Comparison of ENCODE assay signal across 8 cellular contexts in the genomic region with DNA sequence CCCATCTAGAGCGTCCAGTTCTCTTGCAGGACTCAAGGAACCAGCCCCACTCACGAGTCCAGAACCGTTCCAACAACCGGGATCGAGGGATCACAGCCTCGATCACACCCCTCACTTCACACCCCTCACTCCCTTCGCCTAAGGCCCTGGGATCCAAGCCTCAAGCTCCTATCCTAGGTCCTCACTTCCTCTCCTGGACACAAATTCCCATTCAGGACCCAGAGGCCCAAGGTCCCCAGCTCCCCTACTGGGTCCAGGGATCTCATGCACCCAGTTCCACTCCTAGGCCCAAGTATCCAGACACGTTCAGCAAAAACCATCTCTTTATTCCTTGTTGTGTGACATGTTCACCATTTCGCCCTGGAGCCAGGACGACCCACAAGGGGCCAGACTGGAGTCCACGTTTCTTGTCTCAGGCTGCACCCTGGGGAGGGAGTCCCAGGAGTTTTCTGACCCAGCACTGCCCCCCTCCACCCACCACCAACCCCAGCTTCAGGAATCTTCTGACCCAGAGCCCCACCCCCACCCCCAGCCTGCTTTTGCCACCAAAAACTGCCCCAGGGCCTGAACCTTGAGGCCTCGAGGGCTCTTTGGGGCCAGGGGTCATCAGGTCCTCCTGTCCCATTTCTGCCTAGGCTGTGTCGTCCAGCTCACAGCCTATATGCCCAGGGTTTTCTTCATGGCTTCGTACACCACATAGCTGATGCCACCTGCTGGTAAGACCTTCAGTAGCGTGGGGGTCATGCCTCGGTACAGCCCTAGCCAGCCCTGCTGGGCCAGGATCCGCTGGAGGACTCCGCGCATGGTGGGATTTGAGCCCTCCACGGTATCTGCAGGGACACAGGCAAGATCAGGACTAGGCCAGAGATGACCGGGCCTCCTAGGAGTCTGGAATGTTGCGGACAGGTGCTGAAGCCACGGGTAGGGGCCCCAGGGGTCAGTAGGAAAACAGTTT. TPM values are rescaled to one million over a fixed set of nuclear protein-coding genes. Genes with fewer than 3 reads are reported as not detected.
DNase-seq lines count a peak whose midpoint lies in the region; ATAC-seq and TF ChIP-seq lines count a peak whose summit lies in the region.

No MANE protein-coding gene starts in this region.

- H3K4me1 ChIP-seq in right atrium auricular region (peaks cover 0 to 35% of the 10 kb centered on the region in 2 donors), stomach smooth muscle (ENCODE audit: control insufficient read depth, insufficient read depth, low read length) (peaks cover 30% of the 10 kb centered on the region)

- H3K9ac ChIP-seq in stomach smooth muscle (ENCODE audit: low read length in 2 of 2) = peak overlapping the region; percentile 16 to 47

- H3K36me3 Mint-ChIP-seq in activated T-cell treated with anti-CD3 and anti-CD28 coated beads, Interleukin-2, amount 50 U/mL, for 4 hours (ENCODE audit: insufficient read depth) = peaks cover 7% of the 10 kb centered on the region

- no peaks in the 10 kb centered on the region for H3K9me3 ChIP-seq in right atrium auricular region
- H3K9me3 ChIP-seq in stomach smooth muscle (ENCODE audit: control insufficient read depth in 2 of 2, low read length in 2 of 2) = peaks cover 0 to 4% of the 10 kb centered on the region in 2 donors

- H3K36me3 ChIP-seq in right atrium auricular region (peaks cover 1% of the 10 kb centered on the region), stomach smooth muscle (ENCODE audit: control insufficient read depth in 2 of 2, insufficient read depth in 2 of 2, low read length in 2 of 2) (peaks cover 0 to 4% of the 10 kb centered on the region in 2 donors)

- no peak for DNase-seq in activated T-cell treated with anti-CD3 and anti-CD28 coated beads, Interleukin-2, amount 50 U/mL, for 4 hours
- DNase-seq in activated T-cell treated with anti-CD3 and anti-CD28 coated beads for 4 hours (no peak), UCSD-AML1 (lab: John Stamatoyannopoulos, UW; ENCODE audit: unreplicated experiment) (peak; percentile 49), right atrium auricular region (ENCODE audit: low spot score) (no peak), Ammon's horn (ENCODE audit: low spot score) (no peak), HPDE6-E6E7 (ENCODE audit: extremely low spot score) (no peak)

- peaks cover 32% of the 10 kb centered on the region for H3K4me1 Mint-ChIP-seq in activated T-cell treated with anti-CD3 and anti-CD28 coated beads, Interleukin-2, amount 50 U/mL, for 4 hours (ENCODE audit: low read depth)

- no peak for TF ChIP-seq CTCF in right atrium auricular region (IDR thresholded peaks at IDR 0.05)

- peak overlapping the region; percentile 78 to 85 for H3K27ac ChIP-seq in right atrium auricular region
- peak overlapping the region; percentile 88 for H3K27ac ChIP-seq in stomach smooth muscle (ENCODE audit: low read length)

- ATAC-seq in activated T-cell treated with anti-CD3 and anti-CD28 coated beads, Interleukin-2, amount 50 U/mL, for 4 hours = no peak
- ATAC-seq in GM18519 (IDR thresholded peaks at IDR 0.05; ENCODE audit: low FRiP score, unreplicated experiment) = no peak

- no peaks in the 10 kb centered on the region for H3K27me3 Mint-ChIP-seq in activated T-cell treated with anti-CD3 and anti-CD28 coated beads, Interleukin-2, amount 50 U/mL, for 4 hours (ENCODE audit: low read depth)

- H3K27me3 ChIP-seq in right atrium auricular region (no peaks in the 10 kb centered on the region), stomach smooth muscle (ENCODE audit: control insufficient read depth in 1 of 2, insufficient read depth in 2 of 2, low read length in 2 of 2) (peaks cover 0 to 2% of the 10 kb centered on the region in 2 donors)

- no peaks in the 10 kb centered on the region for H3K9me3 Mint-ChIP-seq in activated T-cell treated with anti-CD3 and anti-CD28 coated beads, Interleukin-2, amount 50 U/mL, for 4 hours

- H3K4me3 ChIP-seq in right atrium auricular region (peak overlapping the region in 1 of 2 donors; percentile 40), stomach smooth muscle (ENCODE audit: low read length in 2 of 2) (peak overlapping the region; percentile 26 to 54)

- peak overlapping the region; percentile 80 for H3K4me3 Mint-ChIP-seq in activated T-cell treated with anti-CD3 and anti-CD28 coated beads, Interleukin-2, amount 50 U/mL, for 4 hours

RNA-seq across cellular contexts. Expression of a gene that starts 1.4 kb away (rescaled TPM):
- 100 to 1,000 TPM; 513 to 596 (median 530) TPM for total RNA-seq in activated T-cell treated with anti-CD3 and anti-CD28 coated beads, Interleukin-2, amount 50 U/mL, for 4 hours
- total RNA-seq in right atrium auricular region = 10 to 100 TPM; 55.3 to 95.7 TPM

RNA-seq across cellular contexts. Expression of a gene that starts 7.6 kb away (rescaled TPM):
- total RNA-seq in activated T-cell treated with anti-CD3 and anti-CD28 coated beads, Interleukin-2, amount 50 U/mL, for 4 hours = not detected
- not detected for total RNA-seq in right atrium auricular region

RNA-seq across cellular contexts. Expression of a gene that starts 33.0 kb away (rescaled TPM):
- total RNA-seq in activated T-cell treated with anti-CD3 and anti-CD28 coated beads, Interleukin-2, amount 50 U/mL, for 4 hours = 10 to 100 TPM; 68.6 to 77.9 (median 75.1) TPM
- 10 to 100 TPM; 23.7 to 33.0 TPM for total RNA-seq in right atrium auricular region

RNA-seq across cellular contexts. Expression of a gene that starts 33.6 kb away (rescaled TPM):
- 10 to 100 TPM; 10.5 to 12.4 (median 11.9) TPM for total RNA-seq in activated T-cell treated with anti-CD3 and anti-CD28 coated beads, Interleukin-2, amount 50 U/mL, for 4 hours
- 100 to 1,000 TPM in 1 of 2 donors, 10 to 100 TPM in 1; 88.7 to 103 TPM for total RNA-seq in right atrium auricular region

RNA-seq across cellular contexts. Expression of a gene that starts 38.1 kb away (rescaled TPM):
- total RNA-seq in activated T-cell treated with anti-CD3 and anti-CD28 coated beads, Interleukin-2, amount 50 U/mL, for 4 hours = 1 to 10 TPM; 1.6 to 1.8 (median 1.8) TPM
- total RNA-seq in right atrium auricular region = 1 to 10 TPM in 1 of 2 donors, under 1 TPM in 1; 0.33 to 2.5 TPM

Comparison
In these comparisons a context has a peak if more than half of its experiments do, and no peak if none do; other contexts are left out.
1. RNA of a gene that starts 1.4 kb away (total RNA-seq): 513 to 596 TPM in activated T-cell treated with anti-CD3 and anti-CD28 coated beads, Interleukin-2, amount 50 U/mL, for 4 hours; 55.3 to 95.7 TPM in right atrium auricular region; every median in the first group is over 4 times any median in the second.